In the genomic region with DNA sequence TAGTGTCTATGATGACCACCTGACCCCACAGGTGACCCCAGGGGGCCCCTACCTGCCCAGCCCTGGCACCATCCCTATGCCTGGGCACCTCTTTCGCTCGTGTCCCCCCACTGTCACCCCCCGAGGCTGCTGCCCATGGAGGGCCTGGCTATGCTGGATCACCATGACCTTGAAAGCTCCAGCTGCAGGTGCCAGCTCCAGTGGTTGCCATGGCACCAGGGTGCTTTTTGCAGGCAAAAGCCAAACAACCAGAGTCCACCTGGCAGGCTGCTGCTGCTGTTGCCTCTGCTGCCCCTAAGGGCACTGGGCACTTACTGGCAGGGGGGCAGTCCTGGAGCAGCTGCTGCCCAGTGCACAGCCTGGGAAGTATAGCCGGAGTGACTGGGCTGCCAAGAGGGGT, we compare ENCODE assay signal across 14 cellular contexts. TPM values are rescaled to one million over a fixed set of nuclear protein-coding genes. Genes with fewer than 3 reads are reported as not detected.
A peak's percentile ranks its signal among the peaks of the same experiment; 100 is the strongest.
DNase-seq lines count a peak whose midpoint lies in the region; ATAC-seq and TF ChIP-seq lines count a peak whose summit lies in the region.
"Had no signal": no experiment of that assay in that cellular context is flagged by ENCODE, and none has a peak within 500 bp of the region (broad histone marks: within the 10 kb centered on the region; RNA-seq: fewer than 3 reads in every experiment).

No MANE protein-coding gene starts in this region.

- no peak for ATAC-seq in HG03521 (IDR thresholded peaks at IDR 0.05; ENCODE audit: unreplicated experiment)
- ATAC-seq: activated CD8-positive, alpha-beta T cell treated with anti-CD3 and anti-CD28 coated beads, Interleukin-2, amount 10 ng/mL, durations not matched to agents 7 days and 5 days had no signal

- no peak overlapping the region for H3K4me3 ChIP-seq in breast epithelium
- H3K4me3 ChIP-seq: right atrium auricular region had no signal

- no peak for TF ChIP-seq CTCF in breast epithelium (IDR thresholded peaks at IDR 0.05)

- H3K4me1 Mint-ChIP-seq in activated T-helper 2 cell treated with anti-CD3 and anti-CD28 coated beads, Interferon-gamma antibody, Interleukin-2, Interleukin-4, amounts not matched to agents 10 μg/mL and 5 μg/mL and 100 μg/mL, durations not matched to agents 14 hours and 24 hours and 36 hours (ENCODE audit: low read depth) = peaks cover 9% of the 10 kb centered on the region

- H3K27me3 ChIP-seq in breast epithelium = no peaks in the 10 kb centered on the region
- H3K27me3 ChIP-seq: right atrium auricular region had no signal

- H3K4me1 ChIP-seq in breast epithelium = peaks cover 12 to 27% of the 10 kb centered on the region in 2 donors

- no peak overlapping the region for H3K27ac Mint-ChIP-seq in activated T-helper 2 cell treated with anti-CD3 and anti-CD28 coated beads, Interferon-gamma antibody, Interleukin-2, Interleukin-4, amounts not matched to agents 10 μg/mL and 5 μg/mL and 100 μg/mL, durations not matched to agents 14 hours and 24 hours and 36 hours
- H3K27ac Mint-ChIP-seq: activated CD8-positive, alpha-beta T cell treated with anti-CD3 and anti-CD28 coated beads, Interleukin-2, amount 10 ng/mL, durations not matched to agents 7 days and 5 days; activated naive CD4-positive, alpha-beta T cell treated with anti-CD3 and anti-CD28 coated beads, Interleukin-2, amount 10 ng/mL, durations not matched to agents 7 days and 5 days had no signal

- H3K9me3 ChIP-seq in breast epithelium = no peaks in the 10 kb centered on the region
- H3K9me3 ChIP-seq: right atrium auricular region had no signal

- no peaks in the 10 kb centered on the region for H3K36me3 ChIP-seq in breast epithelium

- intact Hi-C loops in breast epithelium (cut with DNase I; ENCODE audit: low total_unique reads) = no loop called here
- intact Hi-C loops in activated T-helper 2 cell treated with anti-CD3 and anti-CD28 coated beads, Interferon-gamma antibody, Interleukin-2, Interleukin-4, amounts not matched to agents 10 μg/mL and 5 μg/mL and 100 μg/mL, durations not matched to agents 14 hours and 24 hours and 36 hours (cut with micrococcal nuclease) = no loop called here

- H3K9me3 Mint-ChIP-seq in activated T-helper 2 cell treated with anti-CD3 and anti-CD28 coated beads, Interferon-gamma antibody, Interleukin-2, Interleukin-4, amounts not matched to agents 10 μg/mL and 5 μg/mL and 100 μg/mL, durations not matched to agents 14 hours and 24 hours and 36 hours = no peaks in the 10 kb centered on the region
- H3K9me3 Mint-ChIP-seq: activated naive CD4-positive, alpha-beta T cell treated with anti-CD3 and anti-CD28 coated beads, Interleukin-2, amount 10 ng/mL, durations not matched to agents 7 days and 5 days had no signal

- no peak overlapping the region for H3K4me3 Mint-ChIP-seq in activated T-helper 2 cell treated with anti-CD3 and anti-CD28 coated beads, Interferon-gamma antibody, Interleukin-2, Interleukin-4, amounts not matched to agents 10 μg/mL and 5 μg/mL and 100 μg/mL, durations not matched to agents 14 hours and 24 hours and 36 hours (ENCODE audit: low read depth)
- H3K4me3 Mint-ChIP-seq: activated CD8-positive, alpha-beta T cell treated with anti-CD3 and anti-CD28 coated beads, Interleukin-2, amount 10 ng/mL, durations not matched to agents 7 days and 5 days; activated naive CD4-positive, alpha-beta T cell treated with anti-CD3 and anti-CD28 coated beads, Interleukin-2, amount 10 ng/mL, durations not matched to agents 7 days and 5 days; CD4-positive, alpha-beta memory T cell had no signal

- peak; percentile 15 for DNase-seq in ELR (ENCODE audit: low read depth)
- DNase-seq in NCI-H1417 treated with DMSO at 0.1 percent for 48 hours (lab: John Stamatoyannopoulos, UW) = peak; percentile 32
- peak in 1 of 2 donors; percentile 51 for DNase-seq in breast epithelium (ENCODE audit: low spot score in 2 of 2)
- peak; percentile 68 for DNase-seq in renal cortical epithelial cell (ENCODE audit: low read depth)
- DNase-seq in activated T-helper 2 cell treated with anti-CD3 and anti-CD28 coated beads, Interferon-gamma antibody, Interleukin-2, Interleukin-4, amounts not matched to agents 10 μg/mL and 5 μg/mL and 100 μg/mL, durations not matched to agents 14 hours and 24 hours and 36 hours (ENCODE audit: low spot score) = no peak
- no peak for DNase-seq in MV-4-11 (lab: John Stamatoyannopoulos, UW)
- no peak for DNase-seq in stimulated activated CD4-positive, alpha-beta T cell treated with anti-CD3 and anti-CD28 coated beads, Interleukin-4, amount 100 ng/mL, for 24 hours
- DNase-seq: activated CD8-positive, alpha-beta T cell treated with anti-CD3 and anti-CD28 coated beads, Interleukin-2, amount 10 ng/mL, durations not matched to agents 7 days and 5 days; activated naive CD4-positive, alpha-beta T cell treated with anti-CD3 and anti-CD28 coated beads, Interleukin-2, amount 10 ng/mL, durations not matched to agents 7 days and 5 days; CD4-positive, alpha-beta memory T cell; cerebellar nuclear complex had no signal

- no peak for TF ChIP-seq POLR2A in breast epithelium (IDR thresholded peaks at IDR 0.05)

- no peaks in the 10 kb centered on the region for H3K27me3 Mint-ChIP-seq in activated T-helper 2 cell treated with anti-CD3 and anti-CD28 coated beads, Interferon-gamma antibody, Interleukin-2, Interleukin-4, amounts not matched to agents 10 μg/mL and 5 μg/mL and 100 μg/mL, durations not matched to agents 14 hours and 24 hours and 36 hours (ENCODE audit: low read depth)

- H3K27ac ChIP-seq in breast epithelium = peak overlapping the region; percentile 84 to 86

- no peaks in the 10 kb centered on the region for H3K36me3 Mint-ChIP-seq in activated T-helper 2 cell treated with anti-CD3 and anti-CD28 coated beads, Interferon-gamma antibody, Interleukin-2, Interleukin-4, amounts not matched to agents 10 μg/mL and 5 μg/mL and 100 μg/mL, durations not matched to agents 14 hours and 24 hours and 36 hours (ENCODE audit: low read depth)
- H3K36me3 Mint-ChIP-seq: activated naive CD4-positive, alpha-beta T cell treated with anti-CD3 and anti-CD28 coated beads, Interleukin-2, amount 10 ng/mL, durations not matched to agents 7 days and 5 days; CD4-positive, alpha-beta memory T cell had no signal

RNA-seq across cellular contexts. Expression of gene ETNK2, which starts 21.7 kb away (rescaled TPM):
- total RNA-seq in breast epithelium (10 to 100 TPM; 13.8 to 66.1 (median 16.8) TPM), renal cortical epithelial cell (21.7 and 22.7 TPM in 2 replicates)
- total RNA-seq in activated T-helper 2 cell treated with anti-CD3 and anti-CD28 coated beads, Interferon-gamma antibody, Interleukin-2, Interleukin-4, amounts not matched to agents 10 μg/mL and 5 μg/mL and 100 μg/mL, durations not matched to agents 14 hours and 24 hours and 36 hours = 0.32 and 0.37 TPM in 2 replicates

RNA-seq across cellular contexts. Expression of gene REN, which starts 36.0 kb away (rescaled TPM):
- total RNA-seq in breast epithelium (not detected), renal cortical epithelial cell (not detected in 2 replicates)
- not detected in 2 replicates for total RNA-seq in activated T-helper 2 cell treated with anti-CD3 and anti-CD28 coated beads, Interferon-gamma antibody, Interleukin-2, Interleukin-4, amounts not matched to agents 10 μg/mL and 5 μg/mL and 100 μg/mL, durations not matched to agents 14 hours and 24 hours and 36 hours
- total RNA-seq: activated CD8-positive, alpha-beta T cell treated with anti-CD3 and anti-CD28 coated beads, Interleukin-2, amount 10 ng/mL, durations not matched to agents 7 days and 5 days; CD4-positive, alpha-beta memory T cell; subcutaneous adipose tissue had no signal

RNA-seq across cellular contexts. Expression of gene SOX13, which starts 57.3 kb away (rescaled TPM):
- total RNA-seq in breast epithelium = 10 to 100 TPM; 22.9 to 34.7 (median 31.9) TPM
- 3.3 and 11.5 TPM in 2 replicates for total RNA-seq in renal cortical epithelial cell
- total RNA-seq in activated T-helper 2 cell treated with anti-CD3 and anti-CD28 coated beads, Interferon-gamma antibody, Interleukin-2, Interleukin-4, amounts not matched to agents 10 μg/mL and 5 μg/mL and 100 μg/mL, durations not matched to agents 14 hours and 24 hours and 36 hours = 0.62 and 0.71 TPM in 2 replicates

Comparison
In these comparisons a context has a peak if more than half of its experiments do, and no peak if none do; other contexts are left out.
1. DNase-seq: peak in ELR (single experiment), NCI-H1417 treated with DMSO at 0.1 percent for 48 hours (single experiment) and renal cortical epithelial cell (single experiment); none in activated T-helper 2 cell treated with anti-CD3 and anti-CD28 coated beads, Interferon-gamma antibody, Interleukin-2, Interleukin-4, amounts not matched to agents 10 μg/mL and 5 μg/mL and 100 μg/mL, durations not matched to agents 14 hours and 24 hours and 36 hours (single experiment), MV-4-11 (single experiment) and stimulated activated CD4-positive, alpha-beta T cell treated with anti-CD3 and anti-CD28 coated beads, Interleukin-4, amount 100 ng/mL, for 24 hours (single experiment).
2. RNA of gene ETNK2, which starts 21.7 kb away (total RNA-seq): 21.7 to 22.7 TPM in renal cortical epithelial cell and 13.8 to 66.1 TPM in breast epithelium; 0.32 to 0.37 TPM in activated T-helper 2 cell treated with anti-CD3 and anti-CD28 coated beads, Interferon-gamma antibody, Interleukin-2, Interleukin-4, amounts not matched to agents 10 μg/mL and 5 μg/mL and 100 μg/mL, durations not matched to agents 14 hours and 24 hours and 36 hours; every median in the first group is over 10 times any median in the second.